Comparison of ENCODE assay signal across 8 cellular contexts in genomic region chr11:5624489-5625278, GRCh38. TPM values are rescaled to one million over a fixed set of nuclear protein-coding genes. Genes with fewer than 3 reads are reported as not detected.
DNase-seq lines count a peak whose midpoint lies in the region; FAIRE-seq and TF ChIP-seq lines count a peak whose summit lies in the region.

Gene TRIM34, plus strand, starts transcription at chr11:5625001. Its CDS starts 7,331 bp downstream, at chr11:5632332.

- DNase-seq in GF-D8 (lab: John Stamatoyannopoulos, UW) (peak; percentile 40), H54 (ENCODE audit: insufficient read length, low spot score) (peak; percentile 85), LHCN-M2 (ENCODE audit: low read depth) (peak; percentile 70), lung microvascular endothelial cell (ENCODE audit: low read depth in 2 of 2) (peak; percentile 63 to 84), NCI-H82 (lab: John Stamatoyannopoulos, UW) (no peak)
- peak; percentile 88 for DNase-seq in activated CD4-positive, alpha-beta T cell treated with anti-CD3 and anti-CD28 coated beads, Interleukin-2, amount 10 ng/mL, durations not matched to agents 7 days and 5 days
- peak; percentile 51 for DNase-seq in effector CD4-positive, alpha-beta T cell
- peak; percentile 25 to 48 for DNase-seq in stimulated activated CD8-positive, alpha-beta memory T cell treated with anti-CD3 and anti-CD28 coated beads, Interleukin-15, amount 100 ng/mL, for 4 hours (ENCODE audit: low read depth in 2 of 2)

- FAIRE-seq in H54 (lab: Jason Lieb, UNC), result peak; percentile 84

- H3K4me3 Mint-ChIP-seq in activated CD4-positive, alpha-beta T cell treated with anti-CD3 and anti-CD28 coated beads, Interleukin-2, amount 10 ng/mL, durations not matched to agents 7 days and 5 days, result peak within 1 kb of the TSS; percentile 96

- CTCF ChIA-PET in activated CD4-positive, alpha-beta T cell treated with anti-CD3 and anti-CD28 coated beads, Interleukin-2, amount 10 ng/mL, durations not matched to agents 7 days and 5 days (lab: Charles Lee), result interaction anchor here (0.9 to 1.7 kb wide), 5 partner anchors 8 to 71 kb away, joined by 3 to 5 read pairs (median 3); partner anchors contain the start of gene TRIM22

- peak within 1 kb of the TSS; percentile 96 for H3K27ac Mint-ChIP-seq in activated CD4-positive, alpha-beta T cell treated with anti-CD3 and anti-CD28 coated beads, Interleukin-2, amount 10 ng/mL, durations not matched to agents 7 days and 5 days

- H3K36me3 Mint-ChIP-seq in activated CD4-positive, alpha-beta T cell treated with anti-CD3 and anti-CD28 coated beads, Interleukin-2, amount 10 ng/mL, durations not matched to agents 7 days and 5 days (ENCODE audit: low read depth), result peaks cover 29% of the 10 kb centered on the region

- H3K9me3 Mint-ChIP-seq in activated CD4-positive, alpha-beta T cell treated with anti-CD3 and anti-CD28 coated beads, Interleukin-2, amount 10 ng/mL, durations not matched to agents 7 days and 5 days, result peaks cover 7% of the 10 kb centered on the region

- no peak; the same call in 1 of the 2 replicates for TF ChIP-seq POLR2A in H54 (IDR thresholded peaks at IDR 0.05; ENCODE audit: low read depth, low read length)

- POLR2A ChIA-PET in activated CD4-positive, alpha-beta T cell treated with anti-CD3 and anti-CD28 coated beads, Interleukin-2, amount 10 ng/mL, durations not matched to agents 7 days and 5 days (lab: Charles Lee), result interaction anchor here (0.6 kb wide), 2 partner anchors 64 to 1200 kb away, joined by 3 to 6 read pairs; no protein-coding TSS in a partner anchor

- H3K27me3 Mint-ChIP-seq in activated CD4-positive, alpha-beta T cell treated with anti-CD3 and anti-CD28 coated beads, Interleukin-2, amount 10 ng/mL, durations not matched to agents 7 days and 5 days, result no peaks in the 10 kb centered on the region

- peaks cover 48% of the 10 kb centered on the region for H3K4me1 Mint-ChIP-seq in activated CD4-positive, alpha-beta T cell treated with anti-CD3 and anti-CD28 coated beads, Interleukin-2, amount 10 ng/mL, durations not matched to agents 7 days and 5 days

RNA-seq across cellular contexts. Expression of gene TRIM34, which starts in this region (rescaled TPM):
- total RNA-seq in LHCN-M2 (2014; rRNA removed), result 5.8 and 8.0 TPM in 2 replicates
- polyA plus RNA-seq in LHCN-M2 (2012), result 3.3 TPM
- total RNA-seq in activated CD4-positive, alpha-beta T cell treated with anti-CD3 and anti-CD28 coated beads, Interleukin-2, amount 10 ng/mL, durations not matched to agents 7 days and 5 days, result 10 to 100 TPM; 12.7 to 13.9 TPM
- total RNA-seq in lung microvascular endothelial cell, result 8.5 and 9.4 TPM in 2 replicates
